Comparison of ENCODE assay signal across 28 cellular contexts in the genomic region with DNA sequence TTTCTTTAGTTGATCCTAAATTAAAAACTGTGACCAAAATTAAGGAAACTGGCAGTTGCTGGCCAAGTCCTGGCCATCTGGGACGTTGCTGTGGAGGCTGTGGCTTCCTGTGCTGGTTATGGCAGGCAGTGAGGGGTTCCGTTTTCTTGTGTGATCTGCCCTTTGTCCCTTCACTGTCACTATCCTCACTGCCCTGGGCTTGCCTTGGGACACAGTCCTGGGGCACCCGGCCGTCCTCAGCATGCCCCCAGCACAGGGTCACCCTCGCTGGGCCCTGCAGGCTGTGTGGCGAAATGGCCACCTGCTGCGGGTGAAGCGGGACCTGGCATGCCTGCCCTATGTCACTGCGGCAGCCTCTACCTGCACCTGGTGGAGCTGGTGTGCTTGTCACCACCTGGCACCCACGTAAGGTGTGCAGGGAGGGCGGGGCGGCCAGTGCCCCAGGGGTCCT. TPM values are rescaled to one million over a fixed set of nuclear protein-coding genes. Genes with fewer than 3 reads are reported as not detected.
DNase-seq lines count a peak whose midpoint lies in the region; FAIRE-seq and TF ChIP-seq lines count a peak whose summit lies in the region.
"Had no signal": no experiment of that assay in that cellular context is flagged by ENCODE, and none has a peak within 500 bp of the region (broad histone marks: within the 10 kb centered on the region; RNA-seq: fewer than 3 reads in every experiment).

No MANE protein-coding gene starts in this region.

- no peaks in the 10 kb centered on the region for H3K36me3 ChIP-seq in Loucy (ENCODE audit: insufficient read depth, low read length)
- no peaks in the 10 kb centered on the region for H3K36me3 ChIP-seq in OCI-LY7 (ENCODE audit: insufficient read depth, low read length)
- H3K36me3 ChIP-seq in small intestine (ENCODE audit: control insufficient read depth in 2 of 2, insufficient read depth in 2 of 2, low read length in 2 of 2) = no peaks in the 10 kb centered on the region
- H3K36me3 ChIP-seq: pancreas, transverse colon had no signal

- H3F3A ChIP-seq in Loucy (ENCODE audit: low read depth) = no peaks in the 10 kb centered on the region

- intact Hi-C loops in OCI-LY7 (cut with micrococcal nuclease; ENCODE audit: unreplicated experiment) = no loop called here

- FAIRE-seq in frontal cortex (lab: Jason Lieb, UNC) (no peak), small intestine (lab: Jason Lieb, UNC) (no peak)
- FAIRE-seq: GM18507, islet of Langerhans, pancreas, RCC 7860 had no signal

- 22 to 58% (median 34%) methylated on average over 12 of the region's 12 CpGs for WGBS in small intestine, 3 donors

- peak; percentile 27 for DNase-seq in CD1c-positive myeloid dendritic cell (ENCODE audit: extremely low spot score)
- peak; percentile 64 for DNase-seq in UCSD-AML1 (lab: John Stamatoyannopoulos, UW; ENCODE audit: unreplicated experiment)
- peak; percentile 1 for DNase-seq in pons (ENCODE audit: low spot score)
- DNase-seq in OCI-LY7 (ENCODE audit: low spot score) = no peak
- DNase-seq in frontal cortex (ENCODE audit: low spot score in 2 of 2) = no peak
- no peak for DNase-seq in small intestine
- DNase-seq: activated CD4-positive, CD25-positive, alpha-beta regulatory T cell treated with anti-CD3 and anti-CD28 coated beads, Interleukin-2, amount 50 U/mL, for 72 hours; activated naive CD4-positive, alpha-beta T cell treated with Interleukin-2 at 50 U/mL for 16 hours; activated T-cell treated with anti-CD3 and anti-CD28 coated beads, Interleukin-2, amount 50 U/mL, for 24 hours; central memory CD4-positive, alpha-beta T cell; foreskin keratinocyte; hippocampal formation; mesendoderm; NCI-H146; NCI-H748 treated with DMSO at 0.1 percent for 48 hours; SK-N-SH; stimulated activated CD4-positive, alpha-beta T cell treated with anti-CD3 and anti-CD28 coated beads, Interleukin-2, amount 100 ng/mL, for 24 hours; T-helper 9 cell; transverse colon had no signal

- peak overlapping the region; percentile 7; the same call in 1 of the 2 replicates for H2AFZ ChIP-seq in Loucy (ENCODE audit: low read length)
- H2AFZ ChIP-seq in OCI-LY7 (ENCODE audit: low read length) = no peak overlapping the region

- no peaks in the 10 kb centered on the region for H3K79me2 ChIP-seq in Loucy (ENCODE audit: insufficient read depth, low read length)
- H3K79me2 ChIP-seq in OCI-LY7 (ENCODE audit: insufficient read depth, low read depth, low read length) = no peaks in the 10 kb centered on the region

- CTCF ChIA-PET in OCI-LY7 (lab: Charles Lee; ENCODE audit: unreplicated experiment) = no interaction called here

- TF ChIP-seq CTCF in Loucy (conservative IDR thresholded peaks at IDR 0.05; ENCODE audit: low read length) (no peak), OCI-LY7 (conservative IDR thresholded peaks at IDR 0.05; ENCODE audit: low read length) (no peak)

- H3K9me3 ChIP-seq in Loucy (ENCODE audit: insufficient read depth, low read depth, low read length) = no peaks in the 10 kb centered on the region
- H3K9me3 ChIP-seq in OCI-LY7 (ENCODE audit: low read length) = no peaks in the 10 kb centered on the region
- H3K9me3 ChIP-seq in small intestine (ENCODE audit: control insufficient read depth, low read depth) = no peaks in the 10 kb centered on the region
- H3K9me3 ChIP-seq: Caco-2, pancreas, SK-N-SH, transverse colon had no signal

- H3K9me2 ChIP-seq in Loucy (replicated peaks; ENCODE audit: low read depth, low read length) = no peaks in the 10 kb centered on the region
- no peaks in the 10 kb centered on the region for H3K9me2 ChIP-seq in OCI-LY7 (ENCODE audit: insufficient read depth, low read length)
- H3K9me2 ChIP-seq: SK-N-SH had no signal

- H4K20me1 ChIP-seq in Loucy (ENCODE audit: insufficient read depth, low read length, poor library complexity, severe bottlenecking) (no peaks in the 10 kb centered on the region), OCI-LY7 (ENCODE audit: insufficient read depth, low read length) (no peaks in the 10 kb centered on the region)

- POLR2A ChIA-PET in OCI-LY7 (lab: Charles Lee) = no interaction called here

- H3K27ac ChIP-seq in OCI-LY7 (ENCODE audit: low read depth, low read length, poor library complexity, severe bottlenecking) (no peak overlapping the region), small intestine (ENCODE audit: low read depth in 1 of 2, low read length in 1 of 2) (no peak overlapping the region)
- H3K27ac ChIP-seq: foreskin keratinocyte, pancreas, transverse colon had no signal

- H3K4me2 ChIP-seq in Loucy (ENCODE audit: low read depth, low read length, poor library complexity, severe bottlenecking) (peak overlapping the region; percentile 44), OCI-LY7 (ENCODE audit: low read length) (no peak overlapping the region)
- H3K4me2 ChIP-seq: SK-N-SH had no signal

- BruUV-seq in OCI-LY7 (replicated peaks; lab: Mats Ljungman, UMichigan) = no TSS peak

- H3K9ac ChIP-seq in Loucy (ENCODE audit: low read depth, low read length, poor library complexity, severe bottlenecking) = peak overlapping the region; percentile 83
- H3K9ac ChIP-seq: SK-N-SH had no signal

- peak overlapping the region; percentile 25 for H3K4me3 ChIP-seq in Loucy (ENCODE audit: low read length, poor library complexity, severe bottlenecking)
- no peak overlapping the region for H3K4me3 ChIP-seq in OCI-LY7 (ENCODE audit: low read depth, low read length, poor library complexity, severe bottlenecking)
- no peak overlapping the region for H3K4me3 ChIP-seq in small intestine (ENCODE audit: low read depth in 1 of 2, low read length in 2 of 2)
- H3K4me3 ChIP-seq: pancreas, transverse colon had no signal

- H3K4me1 ChIP-seq in Loucy (ENCODE audit: insufficient read depth, low read length, poor library complexity, severe bottlenecking) (peaks cover 57% of the 10 kb centered on the region), OCI-LY7 (ENCODE audit: insufficient read depth, low read length, poor library complexity, severe bottlenecking) (no peaks in the 10 kb centered on the region), small intestine (ENCODE audit: control insufficient read depth in 2 of 2, insufficient read depth in 1 of 2, low read depth in 1 of 2, low read length in 1 of 2) (no peaks in the 10 kb centered on the region)
- H3K4me1 ChIP-seq: pancreas, transverse colon had no signal

- H3K27me3 ChIP-seq in Loucy (ENCODE audit: insufficient read depth, low read length, poor library complexity, severe bottlenecking) (no peaks in the 10 kb centered on the region), small intestine (ENCODE audit: control insufficient read depth in 2 of 2, insufficient read depth in 2 of 2, low read length in 2 of 2) (peaks cover 0 to 9% of the 10 kb centered on the region in 2 donors)
- H3K27me3 ChIP-seq: pancreas had no signal

RNA-seq across cellular contexts. Expression of a gene that starts 17.2 kb away (rescaled TPM):
- total RNA-seq in OCI-LY7 (2014; rRNA removed; shearing (Covaris generic)) = 0.09 and 0.18 TPM in 2 replicates
- total RNA-seq in OCI-LY7 (2022) (not detected in 2 replicates), frontal cortex (not detected)
- polyA plus RNA-seq in small intestine = under 1 TPM in 1 of 3 donors, not detected in 2; 0.07 TPM
- total RNA-seq: Daoy; foreskin keratinocyte; naive thymus-derived CD8-positive, alpha-beta T cell; transverse colon had no signal
- polyA plus RNA-seq: foreskin keratinocyte; naive thymus-derived CD8-positive, alpha-beta T cell; SK-N-SH had no signal

RNA-seq across cellular contexts. Expression of a gene that starts 52.5 kb away (rescaled TPM):
- not detected in 2 replicates for total RNA-seq in OCI-LY7 (2014; rRNA removed; shearing (Covaris generic))
- not detected in 2 replicates for total RNA-seq in OCI-LY7 (2022)
- total RNA-seq in frontal cortex = not detected
- not detected for polyA plus RNA-seq in small intestine
- total RNA-seq: Caco-2; Daoy; epithelial cell of proximal tubule; foreskin keratinocyte; naive thymus-derived CD8-positive, alpha-beta T cell; pancreas; transverse colon had no signal
- polyA plus RNA-seq: foreskin keratinocyte; naive thymus-derived CD8-positive, alpha-beta T cell; pancreas; SK-N-SH had no signal

Comparison
In these comparisons a context has a peak if more than half of its experiments do, and no peak if none do; other contexts are left out.
1. DNase-seq: peak in CD1c-positive myeloid dendritic cell (single experiment), UCSD-AML1 (single experiment) and pons (single experiment); none in OCI-LY7 (single experiment), frontal cortex (0 of 2) and small intestine (single experiment).